ENCODE assay signal across 8 cellular contexts in genomic region chr14:67620217-67620789, GRCh38. TPM values are rescaled to one million over a fixed set of nuclear protein-coding genes. Genes with fewer than 3 reads are reported as not detected.
A peak's percentile ranks its signal among the peaks of the same experiment; 100 is the strongest.
DNase-seq lines count a peak whose midpoint lies in the region; ATAC-seq and TF ChIP-seq lines count a peak whose summit lies in the region.

No MANE protein-coding gene starts in this region.

- ATAC-seq in upper lobe of left lung (ENCODE audit: low FRiP score in 2 of 2) (no peak), HG02852 (IDR thresholded peaks at IDR 0.05; ENCODE audit: unreplicated experiment) (no peak)

- TF ChIP-seq POLR2A in upper lobe of left lung (IDR thresholded peaks at IDR 0.05): no peak

- peak overlapping the region; percentile 80 for H3K4me3 ChIP-seq in NT2/D1 (ENCODE audit: insufficient read length, low read depth)
- peak overlapping the region; percentile 67 for H3K4me3 ChIP-seq in mesodermal cell (ENCODE audit: extremely low read depth, insufficient read depth, low read length, poor library complexity, severe bottlenecking)
- peak overlapping the region; percentile 11 to 65 (median 62) for H3K4me3 ChIP-seq in upper lobe of left lung

- no peaks in the 10 kb centered on the region for H3K27me3 ChIP-seq in NT2/D1 (ENCODE audit: insufficient read depth, insufficient read length)
- no peaks in the 10 kb centered on the region for H3K27me3 ChIP-seq in upper lobe of left lung

- peak overlapping the region; percentile 76 for H3K9ac ChIP-seq in NT2/D1 (ENCODE audit: insufficient read length, low read depth)

- no peak for TF ChIP-seq EP300 in upper lobe of left lung (IDR thresholded peaks at IDR 0.05)

- no peaks in the 10 kb centered on the region for H3K4me1 ChIP-seq in NT2/D1 (ENCODE audit: insufficient read depth, insufficient read length)
- H3K4me1 ChIP-seq in mesodermal cell (ENCODE audit: control insufficient read depth, insufficient read depth, low read length, poor library complexity, severe bottlenecking): peaks cover 19% of the 10 kb centered on the region
- H3K4me1 ChIP-seq in upper lobe of left lung: peaks cover 12 to 23% (median 20%) of the 10 kb centered on the region in 4 donors

- H3K27ac ChIP-seq in mesodermal cell (ENCODE audit: low read depth, low read length, severe bottlenecking) (peak overlapping the region; percentile 90), upper lobe of left lung (peak overlapping the region; percentile 39 to 84 (median 76))

- H3K36me3 ChIP-seq in NT2/D1 (ENCODE audit: insufficient read depth, insufficient read length, low read length) (peaks cover 15% of the 10 kb centered on the region), mesodermal cell (ENCODE audit: control insufficient read depth, insufficient read depth, low read length) (peaks cover 12% of the 10 kb centered on the region), upper lobe of left lung (no peaks in the 10 kb centered on the region)

- 2 to 6% methylated on average over 17 to 19 of the region's 19 CpGs for WGBS in mesodermal cell (ENCODE audit: insufficient coverage in 2 of 2), 2 experiments
- 8 to 9% methylated on average over 17 to 19 of the region's 19 CpGs for WGBS in upper lobe of left lung, 2 donors

- H3K9me3 ChIP-seq in NT2/D1 (ENCODE audit: insufficient read depth, low read length) (peaks cover 12% of the 10 kb centered on the region; the same call in 1 of the 2 replicates), mesodermal cell (ENCODE audit: control insufficient read depth, low read length) (no peaks in the 10 kb centered on the region), upper lobe of left lung (no peaks in the 10 kb centered on the region)

- peak; percentile 36 for DNase-seq in NCI-H82 (lab: John Stamatoyannopoulos, UW)
- DNase-seq in NCI-H82 treated with DMSO at 0.1 percent for 48 hours (lab: John Stamatoyannopoulos, UW; ENCODE audit: unreplicated experiment): no peak
- DNase-seq in NT2/D1 (ENCODE audit: low read depth, low spot score): no peak
- DNase-seq in ecto neural progenitor cell (ENCODE audit: low spot score): peak; percentile 73
- DNase-seq in upper lobe of left lung: peak in 1 of 2 donors; percentile 29
- DNase-seq in LoVo (ENCODE audit: low spot score): no peak

- no peak for TF ChIP-seq CTCF in upper lobe of left lung (IDR thresholded peaks at IDR 0.05)

RNA-seq across cellular contexts. Expression of gene ARG2, which starts 0.6 kb away (rescaled TPM):
- polyA plus RNA-seq in mesodermal cell (2013, experiment 1 of 2): 57.3 TPM
- 60.8 TPM for polyA plus RNA-seq in mesodermal cell (2013, experiment 2 of 2)
- 10 to 100 TPM in 1 of 6 donors, 1 to 10 TPM in 4, not detected in 1; 1.1 to 11.7 (median 8.6) TPM for total RNA-seq in upper lobe of left lung

RNA-seq across cellular contexts. Expression of gene PIGH, which starts 20.2 kb away (rescaled TPM):
- polyA plus RNA-seq in mesodermal cell (2013, experiment 1 of 2): 14.3 TPM
- 14.3 TPM for polyA plus RNA-seq in mesodermal cell (2013, experiment 2 of 2)
- 10 to 100 TPM; 11.5 to 27.5 (median 23.1) TPM for total RNA-seq in upper lobe of left lung

RNA-seq across cellular contexts. Expression of gene VTI1B, which starts 54.1 kb away (rescaled TPM):
- 75.3 TPM for polyA plus RNA-seq in mesodermal cell (2013, experiment 1 of 2)
- 83.4 TPM for polyA plus RNA-seq in mesodermal cell (2013, experiment 2 of 2)
- 100 to 1,000 TPM in 1 of 6 donors, 10 to 100 TPM in 5; 39.8 to 107 (median 57.5) TPM for total RNA-seq in upper lobe of left lung

Comparison
In these comparisons a context has a peak if more than half of its experiments do, and no peak if none do; other contexts are left out.
1. DNase-seq: peak in NCI-H82 (single experiment) and ecto neural progenitor cell (single experiment); none in NCI-H82 treated with DMSO at 0.1 percent for 48 hours (single experiment), NT2/D1 (single experiment) and LoVo (single experiment).
2. Peak in every context shown above with its lines, with median percentiles within 50 percentile points of each other: H3K4me3 ChIP-seq.